In genomic region chr6:35710241-35710847, GRCh38 we compare ENCODE assay signal across 2 cellular contexts.
A peak's percentile ranks its signal among the peaks of the same experiment; 100 is the strongest.
TF ChIP-seq lines count a peak whose summit lies in the region.

No MANE protein-coding gene starts in this region.

TF ChIP-seq in GM12878, 131 proteins besides CTCF, POLR2A, EP300 and RAD21:
- peak; percentile 22; the same call in 1 of the 2 replicates for TF ChIP-seq ZNF384 (IDR thresholded peaks at IDR 0.05; ENCODE audit: borderline replicate concordance, low read depth, low read length)
- TF ChIP-seq, protein P1, sequence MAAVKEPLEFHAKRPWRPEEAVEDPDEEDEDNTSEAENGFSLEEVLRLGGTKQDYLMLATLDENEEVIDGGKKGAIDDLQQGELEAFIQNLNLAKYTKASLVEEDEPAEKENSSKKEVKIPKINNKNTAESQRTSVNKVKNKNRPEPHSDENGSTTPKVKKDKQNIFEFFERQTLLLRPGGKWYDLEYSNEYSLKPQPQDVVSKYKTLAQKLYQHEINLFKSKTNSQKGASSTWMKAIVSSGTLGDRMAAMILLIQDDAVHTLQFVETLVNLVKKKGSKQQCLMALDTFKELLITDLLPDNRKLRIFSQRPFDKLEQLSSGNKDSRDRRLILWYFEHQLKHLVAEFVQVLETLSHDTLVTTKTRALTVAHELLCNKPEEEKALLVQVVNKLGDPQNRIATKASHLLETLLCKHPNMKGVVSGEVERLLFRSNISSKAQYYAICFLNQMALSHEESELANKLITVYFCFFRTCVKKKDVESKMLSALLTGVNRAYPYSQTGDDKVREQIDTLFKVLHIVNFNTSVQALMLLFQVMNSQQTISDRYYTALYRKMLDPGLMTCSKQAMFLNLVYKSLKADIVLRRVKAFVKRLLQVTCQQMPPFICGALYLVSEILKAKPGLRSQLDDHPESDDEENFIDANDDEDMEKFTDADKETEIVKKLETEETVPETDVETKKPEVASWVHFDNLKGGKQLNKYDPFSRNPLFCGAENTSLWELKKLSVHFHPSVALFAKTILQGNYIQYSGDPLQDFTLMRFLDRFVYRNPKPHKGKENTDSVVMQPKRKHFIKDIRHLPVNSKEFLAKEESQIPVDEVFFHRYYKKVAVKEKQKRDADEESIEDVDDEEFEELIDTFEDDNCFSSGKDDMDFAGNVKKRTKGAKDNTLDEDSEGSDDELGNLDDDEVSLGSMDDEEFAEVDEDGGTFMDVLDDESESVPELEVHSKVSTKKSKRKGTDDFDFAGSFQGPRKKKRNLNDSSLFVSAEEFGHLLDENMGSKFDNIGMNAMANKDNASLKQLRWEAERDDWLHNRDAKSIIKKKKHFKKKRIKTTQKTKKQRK (IDR thresholded peaks at IDR 0.05; ENCODE audit: low read depth, low read length), result no peak
- TF ChIP-seq ATF7 (IDR thresholded peaks at IDR 0.05; ENCODE audit: low read depth), result 0 out of 2 replicates have a peak, but pooled peaks have one; percentile 14
TF ChIP-seq in GM12878: peak in this region for 2.

TF ChIP-seq in liver, 16 proteins besides CTCF, POLR2A, EP300 and RAD21:
- TF ChIP-seq JUND (IDR thresholded peaks at IDR 0.05) (peak; percentile 69 to 90), FOXA1 (IDR thresholded peaks at IDR 0.05) (no peak), RXRA (IDR thresholded peaks at IDR 0.05) (peak in 1 of 2 donors; percentile 8), SP1 (IDR thresholded peaks at IDR 0.05) (peak; percentile 18), YY1 (IDR thresholded peaks at IDR 0.05) (no peak), REST (IDR thresholded peaks at IDR 0.05) (no peak)
